Comparison of ENCODE assay signal across 8 cellular contexts in the genomic region with DNA sequence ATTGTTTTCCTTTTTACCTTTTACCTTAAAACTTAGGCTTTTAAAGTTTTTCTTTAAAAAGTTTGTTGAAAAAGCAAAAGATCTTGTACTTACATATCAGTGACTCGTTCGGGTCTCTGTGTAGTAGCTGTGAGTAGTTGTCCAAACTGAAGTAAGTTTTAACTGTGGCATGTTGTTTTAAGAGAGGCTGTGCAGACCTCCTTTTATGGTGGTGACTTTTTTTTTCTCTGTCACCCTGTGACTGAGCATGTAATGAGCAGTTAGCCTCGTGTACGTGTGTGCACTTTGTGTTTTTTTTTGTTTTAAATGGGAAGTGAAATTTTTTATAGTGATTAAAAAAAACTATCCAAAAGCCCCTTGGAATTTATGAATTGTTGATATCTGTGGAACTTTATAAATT. TPM values are rescaled to one million over a fixed set of nuclear protein-coding genes. Genes with fewer than 3 reads are reported as not detected.
DNase-seq lines count a peak whose midpoint lies in the region; ATAC-seq and TF ChIP-seq lines count a peak whose summit lies in the region.

A gene with protein sequence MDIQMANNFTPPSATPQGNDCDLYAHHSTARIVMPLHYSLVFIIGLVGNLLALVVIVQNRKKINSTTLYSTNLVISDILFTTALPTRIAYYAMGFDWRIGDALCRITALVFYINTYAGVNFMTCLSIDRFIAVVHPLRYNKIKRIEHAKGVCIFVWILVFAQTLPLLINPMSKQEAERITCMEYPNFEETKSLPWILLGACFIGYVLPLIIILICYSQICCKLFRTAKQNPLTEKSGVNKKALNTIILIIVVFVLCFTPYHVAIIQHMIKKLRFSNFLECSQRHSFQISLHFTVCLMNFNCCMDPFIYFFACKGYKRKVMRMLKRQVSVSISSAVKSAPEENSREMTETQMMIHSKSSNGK (minus strand): TSS at position 153 of the 400 bp plus-strand sequence. CDS start 11,254 bp downstream, outside the sequence.

- no peak for TF ChIP-seq CTCF in tibial artery (IDR thresholded peaks at IDR 0.05)
- no peak for TF ChIP-seq CTCF in BE2C (IDR thresholded peaks at IDR 0.05; ENCODE audit: low read depth, low read length)

- no peaks in the 10 kb centered on the region for H3K27me3 Mint-ChIP-seq in CD4-positive, alpha-beta memory T cell
- H3K27me3 Mint-ChIP-seq in activated T-helper 2 cell treated with anti-CD3 and anti-CD28 coated beads, Interferon-gamma antibody, Interleukin-2, Interleukin-4, amounts not matched to agents 10 μg/mL and 5 μg/mL and 100 μg/mL, durations not matched to agents 14 hours and 24 hours and 36 hours (ENCODE audit: low read depth) = no peaks in the 10 kb centered on the region

- H3K9me3 ChIP-seq in CD4-positive, alpha-beta memory T cell (ENCODE audit: control insufficient read depth in 1 of 2, low read length in 2 of 2) = no peaks in the 10 kb centered on the region
- H3K9me3 ChIP-seq in tibial artery (no peaks in the 10 kb centered on the region), BE2C (no peaks in the 10 kb centered on the region)

- peak within 1 kb of the TSS; percentile 88 to 100 (median 99) for H3K4me3 Mint-ChIP-seq in CD4-positive, alpha-beta memory T cell
- H3K4me3 Mint-ChIP-seq in activated T-helper 2 cell treated with anti-CD3 and anti-CD28 coated beads, Interferon-gamma antibody, Interleukin-2, Interleukin-4, amounts not matched to agents 10 μg/mL and 5 μg/mL and 100 μg/mL, durations not matched to agents 14 hours and 24 hours and 36 hours (ENCODE audit: low read depth) = peak within 1 kb of the TSS; percentile 98

- intact Hi-C loops in CD4-positive, alpha-beta memory T cell (cut with micrococcal nuclease) = loop anchor here (1.0 to 5.0 kb wide), 7 partner anchors 16 to 105 kb away; a partner anchor contains a TSS
- intact Hi-C loops in activated T-helper 2 cell treated with anti-CD3 and anti-CD28 coated beads, Interferon-gamma antibody, Interleukin-2, Interleukin-4, amounts not matched to agents 10 μg/mL and 5 μg/mL and 100 μg/mL, durations not matched to agents 14 hours and 24 hours and 36 hours (cut with micrococcal nuclease) = loop anchor here (1.0 to 2.0 kb wide), 6 partner anchors 8 to 76 kb away; no protein-coding TSS in a partner anchor
- intact Hi-C loops in left colon (cut with DNase I, micrococcal nuclease) = no loop called here
- intact Hi-C loops in tibial artery (cut with DNase I; ENCODE audit: low total_unique reads) = loop anchor here (10.0 kb wide), 1 partner anchor 198 kb away; a partner anchor contains a TSS

- peaks cover 47 to 53% of the 10 kb centered on the region in 2 donors for H3K36me3 Mint-ChIP-seq in CD4-positive, alpha-beta memory T cell
- H3K36me3 Mint-ChIP-seq in activated T-helper 2 cell treated with anti-CD3 and anti-CD28 coated beads, Interferon-gamma antibody, Interleukin-2, Interleukin-4, amounts not matched to agents 10 μg/mL and 5 μg/mL and 100 μg/mL, durations not matched to agents 14 hours and 24 hours and 36 hours (ENCODE audit: low read depth) = peaks cover 66% of the 10 kb centered on the region

- ATAC-seq in GM19455 (IDR thresholded peaks at IDR 0.05; ENCODE audit: unreplicated experiment) (peak; percentile 52), HG03439 (IDR thresholded peaks at IDR 0.05; ENCODE audit: unreplicated experiment) (peak; percentile 44), left colon (peak; percentile 49)

- peak within 1 kb of the TSS; percentile 88 to 99 (median 96) for H3K27ac Mint-ChIP-seq in CD4-positive, alpha-beta memory T cell
- H3K27ac Mint-ChIP-seq in activated T-helper 2 cell treated with anti-CD3 and anti-CD28 coated beads, Interferon-gamma antibody, Interleukin-2, Interleukin-4, amounts not matched to agents 10 μg/mL and 5 μg/mL and 100 μg/mL, durations not matched to agents 14 hours and 24 hours and 36 hours = peak within 1 kb of the TSS; percentile 89

- H3K4me1 ChIP-seq in CD4-positive, alpha-beta memory T cell (ENCODE audit: insufficient read depth, low read length) = peaks cover 71% of the 10 kb centered on the region
- H3K4me1 ChIP-seq in tibial artery (peaks cover 0 to 53% (median 14%) of the 10 kb centered on the region in 4 donors), BE2C (no peaks in the 10 kb centered on the region)

- no peaks in the 10 kb centered on the region for H3K9me3 Mint-ChIP-seq in CD4-positive, alpha-beta memory T cell
- no peaks in the 10 kb centered on the region for H3K9me3 Mint-ChIP-seq in activated T-helper 2 cell treated with anti-CD3 and anti-CD28 coated beads, Interferon-gamma antibody, Interleukin-2, Interleukin-4, amounts not matched to agents 10 μg/mL and 5 μg/mL and 100 μg/mL, durations not matched to agents 14 hours and 24 hours and 36 hours

- peaks cover 44 to 82% (median 57%) of the 10 kb centered on the region in 4 donors for H3K4me1 Mint-ChIP-seq in CD4-positive, alpha-beta memory T cell
- peaks cover 66% of the 10 kb centered on the region for H3K4me1 Mint-ChIP-seq in activated T-helper 2 cell treated with anti-CD3 and anti-CD28 coated beads, Interferon-gamma antibody, Interleukin-2, Interleukin-4, amounts not matched to agents 10 μg/mL and 5 μg/mL and 100 μg/mL, durations not matched to agents 14 hours and 24 hours and 36 hours (ENCODE audit: low read depth)

- peak within 1 kb of the TSS; percentile 77 for H3K27ac ChIP-seq in CD4-positive, alpha-beta memory T cell (ENCODE audit: low read depth, low read length)
- H3K27ac ChIP-seq in tibial artery = peak within 1 kb of the TSS; percentile 76 to 78

- H3K27me3 ChIP-seq in CD4-positive, alpha-beta memory T cell (ENCODE audit: insufficient read depth, low read length) = no peaks in the 10 kb centered on the region
- H3K27me3 ChIP-seq in tibial artery = no peaks in the 10 kb centered on the region
- H3K27me3 ChIP-seq in BE2C = no peaks in the 10 kb centered on the region

- peaks cover 6% of the 10 kb centered on the region for H3K36me3 ChIP-seq in CD4-positive, alpha-beta memory T cell (ENCODE audit: insufficient read depth, low read length)
- H3K36me3 ChIP-seq in tibial artery (no peaks in the 10 kb centered on the region), BE2C (no peaks in the 10 kb centered on the region)

- POLR2A ChIA-PET in CD4-positive, alpha-beta memory T cell (lab: Charles Lee; ENCODE audit: partially characterized antibody) = interaction anchor here (0.6 to 19.6 kb wide), 23 partner anchors 8 to 128 kb away, joined by 3 to 929 read pairs (median 33); a partner anchor contains a TSS

- CTCF ChIA-PET in CD4-positive, alpha-beta memory T cell (lab: Charles Lee; ENCODE audit: partially characterized antibody) = interaction anchor here (0.9 to 14.1 kb wide), 10 partner anchors 10 to 128 kb away, joined by 3 to 217 read pairs (median 9); no protein-coding TSS in a partner anchor

- H3K4me3 ChIP-seq in CD4-positive, alpha-beta memory T cell (ENCODE audit: low read length in 2 of 2) = peak within 1 kb of the TSS; percentile 78 to 80
- H3K4me3 ChIP-seq in tibial artery = peak within 1 kb of the TSS; percentile 19 to 29
- no peak within 1 kb of the TSS for H3K4me3 ChIP-seq in BE2C (ENCODE audit: low read depth, low read length)

- peak; percentile 69 to 85 (median 81) for DNase-seq in CD4-positive, alpha-beta memory T cell
- DNase-seq in activated T-helper 2 cell treated with anti-CD3 and anti-CD28 coated beads, Interferon-gamma antibody, Interleukin-2, Interleukin-4, amounts not matched to agents 10 μg/mL and 5 μg/mL and 100 μg/mL, durations not matched to agents 14 hours and 24 hours and 36 hours (ENCODE audit: low spot score) = peak; percentile 41
- DNase-seq in left colon (no peak), tibial artery (no peak), COLO829 (ENCODE audit: low spot score) (no peak), BE2C (no peak)

RNA-seq across cellular contexts. Expression of the gene that starts here (rescaled TPM):
- total RNA-seq in CD4-positive, alpha-beta memory T cell = 100 to 1,000 TPM; 203 to 204 TPM
- 100 to 1,000 TPM; 563 to 954 TPM for polyA plus RNA-seq in CD4-positive, alpha-beta memory T cell
- total RNA-seq in activated T-helper 2 cell treated with anti-CD3 and anti-CD28 coated beads, Interferon-gamma antibody, Interleukin-2, Interleukin-4, amounts not matched to agents 10 μg/mL and 5 μg/mL and 100 μg/mL, durations not matched to agents 14 hours and 24 hours and 36 hours = 143 and 147 TPM in 2 replicates
- 1 to 10 TPM; 2.5 to 6.4 TPM for total RNA-seq in left colon
- polyA plus RNA-seq in BE2C (2012; ENCODE audit: insufficient read depth, insufficient read length, low read depth) = not detected

Comparison
In these comparisons a context has a peak if more than half of its experiments do, and no peak if none do; other contexts are left out.
1. RNA of the gene that starts here (total RNA-seq): 203 to 204 TPM in CD4-positive, alpha-beta memory T cell and 143 to 147 TPM in activated T-helper 2 cell treated with anti-CD3 and anti-CD28 coated beads, Interferon-gamma antibody, Interleukin-2, Interleukin-4, amounts not matched to agents 10 μg/mL and 5 μg/mL and 100 μg/mL, durations not matched to agents 14 hours and 24 hours and 36 hours; 2.5 to 6.4 TPM in left colon; every median in the first group is over 10 times any median in the second.
2. DNase-seq: peak in CD4-positive, alpha-beta memory T cell (5 of 5) and activated T-helper 2 cell treated with anti-CD3 and anti-CD28 coated beads, Interferon-gamma antibody, Interleukin-2, Interleukin-4, amounts not matched to agents 10 μg/mL and 5 μg/mL and 100 μg/mL, durations not matched to agents 14 hours and 24 hours and 36 hours (single experiment); none in left colon (0 of 2), tibial artery (0 of 2), COLO829 (single experiment) and BE2C (single experiment).
3. intact Hi-C loops: an anchor here in CD4-positive, alpha-beta memory T cell (1.0 to 5.0 kb wide), activated T-helper 2 cell treated with anti-CD3 and anti-CD28 coated beads, Interferon-gamma antibody, Interleukin-2, Interleukin-4, amounts not matched to agents 10 μg/mL and 5 μg/mL and 100 μg/mL, durations not matched to agents 14 hours and 24 hours and 36 hours (1.0 to 2.0 kb wide) and tibial artery (10.0 kb wide); none called in left colon.
4. Peak in every context shown above with its lines, with median percentiles within 50 percentile points of each other: ATAC-seq.